ENCODE assay signal across 30 cellular contexts in the genomic region with DNA sequence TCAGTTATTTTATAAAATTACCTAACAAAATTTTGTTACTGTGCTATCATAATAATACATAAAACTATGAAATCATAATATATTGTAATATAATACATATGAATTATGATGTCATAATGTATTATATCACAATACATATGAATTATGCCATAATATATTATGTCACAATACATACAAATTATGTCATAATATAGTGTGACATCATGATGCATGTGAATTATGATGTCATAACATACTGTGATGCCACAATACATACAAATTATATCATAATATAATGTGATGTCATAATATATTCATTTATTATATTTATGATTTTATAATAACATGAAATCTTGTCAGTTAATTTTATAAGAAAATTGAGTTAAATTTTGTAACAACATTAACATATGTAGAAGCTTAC.
"Had no signal": no experiment of that assay in that cellular context is flagged by ENCODE, and none has a peak within 500 bp of the region (broad histone marks: within the 10 kb centered on the region; RNA-seq: fewer than 3 reads in every experiment).

No MANE protein-coding gene starts in this region.

- H3K4me1 ChIP-seq: SJSA1 had no signal

- H3K36me3 ChIP-seq: brain microvascular endothelial cell, MG63, SJSA1 had no signal

- H3K4me3 ChIP-seq: MG63, SJSA1 had no signal

- H3K27me3 ChIP-seq: brain microvascular endothelial cell, MG63, SJSA1 had no signal

- H3K9me3 ChIP-seq: MG63, SJSA1, SK-N-SH had no signal

- ATAC-seq: activated CD8-positive, alpha-beta T cell treated with anti-CD3 and anti-CD28 coated beads for 36 hours; activated T-cell treated with anti-CD3 and anti-CD28 coated beads, Interleukin-2, amount 50 U/mL, for 72 hours; activated T-helper 17 cell treated with anti-CD3 and anti-CD28 coated beads, Interleukin-2, amount 50 U/mL, for 72 hours; Panc1 had no signal

- H3K9ac ChIP-seq: SK-N-SH had no signal

- DNase-seq: activated CD4-positive, alpha-beta T cell treated with anti-CD3 and anti-CD28 coated beads, Interleukin-2, amount 10 ng/mL, durations not matched to agents 24 days and 14 days; activated CD4-positive, alpha-beta T cell treated with anti-CD3 and anti-CD28 coated beads, Interleukin-2, amount 50 U/mL, for 4 hours; activated CD8-positive, alpha-beta T cell treated with anti-CD3 and anti-CD28 coated beads for 36 hours; activated effector memory CD4-positive, alpha-beta T cell treated with anti-CD3 and anti-CD28 coated beads, Interleukin-2, amount 50 U/mL, for 16 hours; activated naive CD4-positive, alpha-beta T cell; activated naive CD4-positive, alpha-beta T cell treated with anti-CD3 and anti-CD28 coated beads, Interleukin-2, amount 50 U/mL, for 16 hours; activated naive CD8-positive, alpha-beta T cell treated with anti-CD3 and anti-CD28 coated beads for 36 hours; activated T-cell treated with anti-CD3 and anti-CD28 coated beads, Interleukin-2, amount 50 U/mL, for 1 hour; activated T-cell treated with anti-CD3 and anti-CD28 coated beads, Interleukin-2, amount 50 U/mL, for 72 hours; amniotic stem cell; aorta; brain microvascular endothelial cell; central memory CD4-positive, alpha-beta T cell; Kasumi-1; MG63; NCI-H1048; NCI-H1105 treated with DMSO at 0.1 percent for 48 hours; NCI-H1436; NCI-H1694; NCI-H1930; NCI-H2081 treated with DMSO at 0.1 percent for 48 hours; NCI-H226; NCI-H524 treated with DMSO at 0.1 percent for 48 hours; RPMI8226; SHP77 treated with DMSO at 0.1 percent for 48 hours; SK-N-SH had no signal

- FAIRE-seq: TTC549 had no signal

- H3K27ac ChIP-seq: brain microvascular endothelial cell, SJSA1 had no signal
